In genomic region chr6:169288591-169288990, GRCh38 we compare ENCODE assay signal across 1 cellular context.
TF ChIP-seq lines count a peak whose summit lies in the region.

No MANE protein-coding gene starts in this region.

TF ChIP-seq in H1, 55 proteins besides CTCF, POLR2A, EP300 and RAD21:
- TF ChIP-seq, protein P1, sequence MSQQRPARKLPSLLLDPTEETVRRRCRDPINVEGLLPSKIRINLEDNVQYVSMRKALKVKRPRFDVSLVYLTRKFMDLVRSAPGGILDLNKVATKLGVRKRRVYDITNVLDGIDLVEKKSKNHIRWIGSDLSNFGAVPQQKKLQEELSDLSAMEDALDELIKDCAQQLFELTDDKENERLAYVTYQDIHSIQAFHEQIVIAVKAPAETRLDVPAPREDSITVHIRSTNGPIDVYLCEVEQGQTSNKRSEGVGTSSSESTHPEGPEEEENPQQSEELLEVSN (IDR thresholded peaks at IDR 0.05), result no peak
